25 cellular contexts compared by ENCODE assay signal in the genomic region with DNA sequence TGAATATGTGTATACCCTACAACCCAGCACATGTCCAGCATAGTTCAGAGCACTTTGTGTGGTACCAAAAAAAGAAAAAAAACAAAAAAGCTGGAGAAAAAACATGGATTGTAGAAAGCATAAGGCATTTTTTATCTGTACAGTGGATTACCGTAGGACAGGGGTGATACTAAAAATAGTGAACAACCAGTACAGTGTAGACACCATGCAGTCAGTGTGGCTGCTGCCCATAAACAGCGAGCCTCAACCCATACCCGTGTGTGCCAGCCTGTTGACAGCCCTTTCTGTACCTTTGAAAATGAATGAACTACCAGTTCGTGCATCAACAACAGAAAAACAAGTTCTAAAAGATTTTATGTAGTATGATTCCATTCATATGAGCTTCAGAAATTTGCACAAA.
"Had no signal": no experiment of that assay in that cellular context is flagged by ENCODE, and none has a peak within 500 bp of the region (broad histone marks: within the 10 kb centered on the region; RNA-seq: fewer than 3 reads in every experiment).

No MANE protein-coding gene starts in this region.

- H3K4me3 ChIP-seq: heart right ventricle, lung, ovary, right lobe of liver, spleen, testis, thyroid gland, upper lobe of right lung had no signal

- H3K36me3 ChIP-seq: heart right ventricle, ovary, right lobe of liver, spleen, thyroid gland, upper lobe of right lung had no signal

- H3K9me3 ChIP-seq: heart right ventricle, ovary, right lobe of liver, spleen, testis, thyroid gland, upper lobe of right lung had no signal

- H3K27ac ChIP-seq: heart right ventricle, ovary, right lobe of liver, spleen, testis, thyroid gland, upper lobe of right lung had no signal

- H3K4me1 ChIP-seq: right lobe of liver, testis had no signal

- DNase-seq: glutamatergic neuron; heart right ventricle; hippocampal formation; kidney glomerular epithelial cell; left cardiac atrium; mesendoderm; naive thymus-derived CD4-positive, alpha-beta T cell; ovary; right lobe of liver; small intestine; spleen; stimulated activated CD4-positive, alpha-beta T cell treated with anti-CD3 and anti-CD28 coated beads, Interleukin-4, amount 100 ng/mL, for 4 hours; stimulated activated CD8-positive, alpha-beta memory T cell treated with anti-CD3 and anti-CD28 coated beads, Interleukin-4, amount 100 ng/mL, for 48 hours; stimulated activated naive CD4-positive, alpha-beta T cell treated with Interleukin-2 at 50 U/mL for 16 hours; stimulated activated naive CD8-positive, alpha-beta T cell treated with anti-CD3 and anti-CD28 coated beads, Interleukin-15, amount 100 ng/mL, for 72 hours; testis; thyroid gland; trophoblast cell; upper lobe of right lung had no signal

- ATAC-seq: left lobe of liver; naive thymus-derived CD4-positive, alpha-beta T cell; natural killer cell treated with Interleukin-12 subunit alpha and Interleukin-12 subunit beta and Interleukin-15 and Interleukin-18, amount 100 ng/mL, for 72 hours; right lobe of liver; stimulated activated memory B cell treated with anti-CD40 and anti-IgM and Interleukin-4, amounts not matched to agents 10 μg/mL and 1 μg/mL and 100 μg/mL, for 72 hours; stimulated activated naive CD8-positive, alpha-beta T cell treated with anti-CD3 and anti-CD28 coated beads, Interleukin-15, amount 100 ng/mL, for 72 hours; upper lobe of right lung had no signal

- H3K27me3 ChIP-seq: heart right ventricle, ovary, right lobe of liver, spleen, testis, thyroid gland, upper lobe of right lung had no signal

- FAIRE-seq: keratinocyte, small intestine, urothelium cell line had no signal
